20 cellular contexts compared by ENCODE assay signal in genomic region chr1:232695626-232696025, GRCh38.
DNase-seq lines count a peak whose midpoint lies in the region; ATAC-seq and TF ChIP-seq lines count a peak whose summit lies in the region.
"Had no signal": no experiment of that assay in that cellular context is flagged by ENCODE, and none has a peak within 500 bp of the region (broad histone marks: within the 10 kb centered on the region; RNA-seq: fewer than 3 reads in every experiment).

No MANE protein-coding gene starts in this region.

- POLR2A ChIA-PET in PC-9 (lab: Charles Lee; ENCODE audit: unreplicated experiment): no interaction called here

- no peaks in the 10 kb centered on the region for H3K9me3 ChIP-seq in adipocyte (ENCODE audit: control insufficient read depth, low read length)
- H3K9me3 ChIP-seq in prostate gland: no peaks in the 10 kb centered on the region
- H3K9me3 ChIP-seq in mammary epithelial cell (replicated peaks; ENCODE audit: insufficient read depth, low read length): no peaks in the 10 kb centered on the region
- no peaks in the 10 kb centered on the region for H3K9me3 ChIP-seq in testis
- no peaks in the 10 kb centered on the region for H3K9me3 ChIP-seq in PC-9 (ENCODE audit: insufficient read depth, low read depth)
- H3K9me3 ChIP-seq: Caco-2 had no signal

- TF ChIP-seq POLR2A in prostate gland (IDR thresholded peaks at IDR 0.05) (no peak), testis (IDR thresholded peaks at IDR 0.05) (no peak)

- H3K36me3 ChIP-seq in GM23338 (ENCODE audit: insufficient read depth) (no peaks in the 10 kb centered on the region), adipocyte (ENCODE audit: control insufficient read depth, insufficient read depth, low read length, severe bottlenecking) (no peaks in the 10 kb centered on the region), prostate gland (no peaks in the 10 kb centered on the region), mammary epithelial cell (ENCODE audit: insufficient read depth, low read length) (no peaks in the 10 kb centered on the region), testis (ENCODE audit: low read depth, missing control alignments) (no peaks in the 10 kb centered on the region), PC-9 (ENCODE audit: low read depth) (no peaks in the 10 kb centered on the region)
- H3K36me3 ChIP-seq: BLaER1 had no signal

- 34% methylated on average over 3 of the region's 3 CpGs for WGBS in prostate gland
- 74% methylated on average over 3 of the region's 3 CpGs for WGBS in mammary epithelial cell (ENCODE audit: low coverage, missing lambda C conversion rate)
- WGBS in testis, 2 donors: 81 to 82% methylated on average over 3 of the region's 3 CpGs

- TF ChIP-seq CTCF in GM23338 (conservative IDR thresholded peaks at IDR 0.05; ENCODE audit: low read depth in 2 of 2) (no peak), prostate gland (IDR thresholded peaks at IDR 0.05) (no peak), mammary epithelial cell (conservative IDR thresholded peaks at IDR 0.05 in 1 of 2, IDR thresholded peaks at IDR 0.05 in 1 of 2; ENCODE audit: extremely low read depth in 1 of 2, insufficient read depth in 1 of 2, low read depth in 1 of 2, low read length in 2 of 2) (no peak), testis (IDR thresholded peaks at IDR 0.05) (no peak), PC-9 (conservative IDR thresholded peaks at IDR 0.05) (no peak)

- H3F3A ChIP-seq in GM23338 (replicated peaks; ENCODE audit: low read depth) (no peaks in the 10 kb centered on the region), PC-9 (ENCODE audit: insufficient read depth, low read depth) (no peaks in the 10 kb centered on the region)

- H3K4me1 ChIP-seq in GM23338 (ENCODE audit: insufficient read depth): no peaks in the 10 kb centered on the region
- H3K4me1 ChIP-seq in adipocyte (ENCODE audit: control insufficient read depth, insufficient read depth, low read length): no peaks in the 10 kb centered on the region
- no peaks in the 10 kb centered on the region for H3K4me1 ChIP-seq in prostate gland (replicated peaks)
- no peaks in the 10 kb centered on the region for H3K4me1 ChIP-seq in mammary epithelial cell (ENCODE audit: insufficient read depth, low read length)
- no peaks in the 10 kb centered on the region for H3K4me1 ChIP-seq in testis
- no peaks in the 10 kb centered on the region for H3K4me1 ChIP-seq in PC-9 (replicated peaks; ENCODE audit: insufficient read depth)
- H3K4me1 ChIP-seq: BLaER1, Caco-2 had no signal

- no peak overlapping the region for H3K4me2 ChIP-seq in GM23338
- no peak overlapping the region for H3K4me2 ChIP-seq in mammary epithelial cell (ENCODE audit: insufficient read depth, low read depth, low read length)
- no peak overlapping the region for H3K4me2 ChIP-seq in PC-9
- H3K4me2 ChIP-seq: BLaER1 had no signal

- H2AFZ ChIP-seq in GM23338: peak overlapping the region; percentile 63; the same call in 1 of the 2 replicates
- H2AFZ ChIP-seq in mammary epithelial cell (ENCODE audit: low read depth, low read length): no peak overlapping the region
- no peak overlapping the region for H2AFZ ChIP-seq in PC-9
- H2AFZ ChIP-seq: GM23248 had no signal

- H3K9me3 Mint-ChIP-seq in GM23338: no peaks in the 10 kb centered on the region
- H3K9me3 Mint-ChIP-seq: CD8-positive, alpha-beta T cell; H9 had no signal

- CTCF ChIA-PET in mammary epithelial cell (lab: Charles Lee; ENCODE audit: low non-redundant PET): no interaction called here
- CTCF ChIA-PET in PC-9 (lab: Charles Lee): no interaction called here

- intact Hi-C loops in prostate gland (cut with DNase I) (no loop called here), mammary epithelial cell (cut with micrococcal nuclease) (no loop called here), testis (cut with DNase I; ENCODE audit: low total_unique reads) (no loop called here), PC-9 (cut with micrococcal nuclease; ENCODE audit: unreplicated experiment) (no loop called here)

- dilution Hi-C loops in mammary epithelial cell (cut with HindIII; ENCODE audit: low sequenced_read_pairs): no loop called here

- peaks cover 4% of the 10 kb centered on the region; the same call in 1 of the 2 replicates for H3K9me2 ChIP-seq in GM23338 (ENCODE audit: insufficient read depth)
- 0 out of 2 replicates have a peak, but pooled peaks cover 4% of the 10 kb centered on the region for H3K9me2 ChIP-seq in PC-9 (ENCODE audit: insufficient read depth)

- H3K4me1 Mint-ChIP-seq in GM23338: peaks cover 13% of the 10 kb centered on the region; the same call in 2 of the 3 replicates
- H3K4me1 Mint-ChIP-seq: B cell; CD4-positive, CD25-positive, alpha-beta regulatory T cell had no signal

- no peak for ATAC-seq in GM23338
- ATAC-seq: CD8-positive, alpha-beta T cell; HCT116 had no signal

- H3K27me3 ChIP-seq in GM23338 (ENCODE audit: insufficient read depth) (no peaks in the 10 kb centered on the region), adipocyte (replicated peaks; ENCODE audit: control insufficient read depth, insufficient read depth, low read length) (peaks cover 15% of the 10 kb centered on the region), prostate gland (replicated peaks; ENCODE audit: insufficient read depth) (no peaks in the 10 kb centered on the region), mammary epithelial cell (ENCODE audit: insufficient read depth, low read length) (peaks cover 4% of the 10 kb centered on the region), testis (no peaks in the 10 kb centered on the region), PC-9 (ENCODE audit: insufficient read depth, low read depth) (peaks cover 67% of the 10 kb centered on the region)
- H3K27me3 ChIP-seq: BLaER1 had no signal

- H3K27ac ChIP-seq in GM23338 (ENCODE audit: low read depth) (no peak overlapping the region), prostate gland (peak overlapping the region in 1 of 2 donors; percentile 58), mammary epithelial cell (ENCODE audit: insufficient read depth, low read depth, low read length) (no peak overlapping the region), testis (no peak overlapping the region), PC-9 (no peak overlapping the region)
- H3K27ac ChIP-seq: 22Rv1, BLaER1, C4-2B, GM23248 had no signal

- in situ Hi-C loops in mammary epithelial cell (cut with MboI; ENCODE audit: low sequenced_read_pairs in 2 of 2): no loop called here

- H3K79me2 ChIP-seq in GM23338 (replicated peaks; ENCODE audit: insufficient read depth) (no peaks in the 10 kb centered on the region), mammary epithelial cell (ENCODE audit: insufficient read depth, low read length) (no peaks in the 10 kb centered on the region), PC-9 (ENCODE audit: low read depth) (no peaks in the 10 kb centered on the region)

- H3K27me3 Mint-ChIP-seq in GM23338 (ENCODE audit: insufficient read depth, low read depth, poor library complexity): peaks cover 5% of the 10 kb centered on the region

- no peak overlapping the region for H3K4me3 ChIP-seq in GM23338
- H3K4me3 ChIP-seq in adipocyte (ENCODE audit: low read length): no peak overlapping the region
- H3K4me3 ChIP-seq in prostate gland: no peak overlapping the region
- no peak overlapping the region for H3K4me3 ChIP-seq in mammary epithelial cell (replicated peaks in 1 of 3; ENCODE audit: insufficient read depth in 1 of 3, low read depth in 2 of 3, low read length in 3 of 3)
- no peak overlapping the region for H3K4me3 ChIP-seq in testis
- no peak overlapping the region for H3K4me3 ChIP-seq in PC-9
- H3K4me3 ChIP-seq: BLaER1, GM23248 had no signal

- H3K9ac ChIP-seq in adipocyte (ENCODE audit: low read length): no peak overlapping the region
- no peak overlapping the region for H3K9ac ChIP-seq in mammary epithelial cell (ENCODE audit: insufficient read depth, low read length)
- H3K9ac ChIP-seq: BLaER1, GM23248 had no signal

- DNase-seq in GM23338 (ENCODE audit: low spot score): no peak
- peak; percentile 57 for DNase-seq in adipocyte (ENCODE audit: low read depth)
- DNase-seq in dedifferentiated amniotic fluid mesenchymal stem cell (ENCODE audit: extremely low spot score): peak; percentile 28
- DNase-seq in prostate gland (ENCODE audit: low spot score): peak; percentile 44
- no peak for DNase-seq in T1000 (lab: John Stamatoyannopoulos, UW)
- no peak for DNase-seq in mammary epithelial cell
- no peak for DNase-seq in testis
- no peak for DNase-seq in PC-9
- DNase-seq: Caco-2; CD4-positive, CD25-positive, alpha-beta regulatory T cell; CD8-positive, alpha-beta T cell; DMS153; DND-41; GM23248; H9 had no signal

- no peak overlapping the region for H3K4me3 Mint-ChIP-seq in GM23338
- H3K4me3 Mint-ChIP-seq: B cell; CD4-positive, CD25-positive, alpha-beta regulatory T cell; CD8-positive, alpha-beta T cell; H9 had no signal

- BruUV-seq in mammary epithelial cell (replicated peaks; lab: Mats Ljungman, UMichigan) (no TSS peak), PC-9 (replicated peaks; lab: Mats Ljungman, UMichigan) (no TSS peak)

- H3K36me3 Mint-ChIP-seq in GM23338 (ENCODE audit: low read depth): no peaks in the 10 kb centered on the region
- H3K36me3 Mint-ChIP-seq: CD4-positive, CD25-positive, alpha-beta regulatory T cell; CD8-positive, alpha-beta T cell had no signal

- no peak overlapping the region for H3K27ac Mint-ChIP-seq in GM23338
- H3K27ac Mint-ChIP-seq: B cell; CD4-positive, CD25-positive, alpha-beta regulatory T cell; CD8-positive, alpha-beta T cell; H9 had no signal

- no peaks in the 10 kb centered on the region for H4K20me1 ChIP-seq in GM23338 (replicated peaks; ENCODE audit: insufficient read depth)
- no peaks in the 10 kb centered on the region for H4K20me1 ChIP-seq in mammary epithelial cell (ENCODE audit: insufficient read depth, low read length)
- H4K20me1 ChIP-seq in PC-9 (ENCODE audit: insufficient read depth): no peaks in the 10 kb centered on the region
- H4K20me1 ChIP-seq: BLaER1 had no signal

Comparison
In these comparisons a context has a peak if more than half of its experiments do, and no peak if none do; other contexts are left out.
1. DNase-seq: peak in adipocyte (single experiment), dedifferentiated amniotic fluid mesenchymal stem cell (single experiment) and prostate gland (single experiment); none in GM23338 (single experiment), T1000 (single experiment), mammary epithelial cell (single experiment), testis (single experiment) and PC-9 (0 of 2).